Comparison of ENCODE assay signal across 2 cellular contexts in genomic region chr9:71781391-71781790, GRCh38.
TF ChIP-seq lines count a peak whose summit lies in the region.

No MANE protein-coding gene starts in this region.

TF ChIP-seq in WTC11, 78 proteins besides CTCF, POLR2A, EP300 and RAD21 (continued from another document and continues in another):
- TF ChIP-seq ZMAT4 (CRISPR knock-in tag; IDR thresholded peaks at IDR 0.05) (no peak), TCF7 (CRISPR knock-in tag; IDR thresholded peaks at IDR 0.05; ENCODE audit: low read depth) (no peak), ATF2 (CRISPR knock-in tag; IDR thresholded peaks at IDR 0.05; ENCODE audit: borderline replicate concordance, low read depth) (no peak), ARID4B (CRISPR knock-in tag; IDR thresholded peaks at IDR 0.05; ENCODE audit: borderline replicate concordance) (no peak), ZNF317 (CRISPR knock-in tag; IDR thresholded peaks at IDR 0.05; ENCODE audit: borderline replicate concordance, low read depth) (no peak), AFF4 (CRISPR knock-in tag; IDR thresholded peaks at IDR 0.05; ENCODE audit: borderline replicate concordance) (no peak), TEAD1 (CRISPR knock-in tag; IDR thresholded peaks at IDR 0.05) (no peak), ATF6 (CRISPR knock-in tag; IDR thresholded peaks at IDR 0.05) (no peak), IRF2 (CRISPR knock-in tag; IDR thresholded peaks at IDR 0.05; ENCODE audit: borderline replicate concordance, low read depth) (no peak), RELA (CRISPR knock-in tag; IDR thresholded peaks at IDR 0.05; ENCODE audit: borderline replicate concordance) (no peak)

TF ChIP-seq in HepG2, 621 proteins besides CTCF, POLR2A, EP300 and RAD21 (continued from another document):
- TF ChIP-seq MLXIP (CRISPR knock-in tag; IDR thresholded peaks at IDR 0.05; ENCODE audit: borderline replicate concordance): no peak
- TF ChIP-seq ZFP91 (CRISPR knock-in tag; IDR thresholded peaks at IDR 0.05; ENCODE audit: borderline replicate concordance): no peak
- TF ChIP-seq NFKBIZ (CRISPR knock-in tag; IDR thresholded peaks at IDR 0.05): no peak
